In the genomic region with DNA sequence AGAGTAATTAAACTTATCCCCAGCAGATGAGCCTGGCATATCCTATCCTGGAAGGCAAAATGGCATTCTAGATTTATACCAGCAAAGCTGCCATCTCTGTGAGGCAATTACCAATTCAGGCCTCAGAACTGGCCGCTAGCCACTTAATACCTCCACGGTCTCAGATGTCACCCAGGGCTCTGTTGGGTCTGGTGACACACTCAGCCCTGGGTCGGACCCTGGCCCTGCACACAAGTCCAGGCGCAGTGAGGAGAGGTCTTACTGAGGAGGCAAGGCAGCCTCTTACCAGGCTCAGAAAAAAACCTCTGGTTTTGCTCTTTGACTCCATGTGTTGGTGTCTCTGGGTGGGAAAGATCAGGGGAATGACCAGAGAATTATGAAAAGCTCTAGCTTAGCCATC, we compare ENCODE assay signal across 34 cellular contexts.
"Had no signal": no experiment of that assay in that cellular context is flagged by ENCODE, and none has a peak within 500 bp of the region (broad histone marks: within the 10 kb centered on the region; RNA-seq: fewer than 3 reads in every experiment).

No MANE protein-coding gene starts in this region.

- DNase-seq: Karpas-422, Kasumi-1, MG63, MM.1S, MV-4-11, NCI-H1048, NCI-H1092, NCI-H1092 treated with DMSO at 0.1 percent for 48 hours, NCI-H1105, NCI-H1105 treated with DMSO at 0.1 percent for 48 hours, NCI-H1417, NCI-H1417 treated with DMSO at 0.1 percent for 48 hours, NCI-H1436, NCI-H1436 treated with DMSO at 0.1 percent for 48 hours, NCI-H146, NCI-H1694, NCI-H1694 treated with DMSO at 0.1 percent for 48 hours, NCI-H187, NCI-H187 treated with DMSO at 0.1 percent for 48 hours, NCI-H1930, NCI-H2029, NCI-H2029 treated with DMSO at 0.1 percent for 48 hours, NCI-H2081, NCI-H2081 treated with DMSO at 0.1 percent for 48 hours, NCI-H2107, NCI-H2171, NCI-H2171 treated with DMSO at 0.1 percent for 48 hours, NCI-H2227 treated with DMSO at 0.1 percent for 48 hours, NCI-H226, NCI-H345, NCI-H446, NCI-H446 treated with DMSO at 0.1 percent for 48 hours, NCI-H510A treated with DMSO at 0.1 percent for 48 hours, NCI-H524 had no signal
